In the genomic region with DNA sequence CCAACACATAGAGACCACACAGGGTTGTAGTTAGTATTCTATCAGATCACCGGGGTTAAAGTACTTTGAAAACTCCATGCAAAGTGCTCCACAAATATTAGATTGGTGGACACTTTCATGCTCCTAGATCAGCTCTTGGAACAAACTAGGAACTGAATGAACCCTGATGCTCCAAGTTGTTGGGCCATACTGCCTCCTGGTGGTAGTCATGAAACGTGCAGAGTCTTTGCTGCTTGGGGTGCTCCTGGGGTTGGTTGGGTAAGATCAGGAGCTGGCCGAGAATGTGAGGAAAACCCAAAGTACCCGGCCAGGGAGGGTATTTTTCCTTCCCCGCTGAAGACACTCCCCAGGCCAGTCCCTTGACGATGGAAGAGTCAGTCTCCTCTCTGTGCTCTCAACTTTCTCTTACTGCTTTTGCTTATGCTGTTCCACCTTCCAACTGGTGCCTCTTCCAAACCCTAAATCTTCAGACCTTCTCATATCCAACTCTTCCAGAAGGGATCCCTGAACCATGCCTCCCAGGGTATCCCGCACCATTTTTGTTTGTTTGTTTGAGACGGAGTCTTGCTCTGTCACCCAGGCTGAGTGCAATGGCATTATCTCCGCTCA, we compare ENCODE assay signal across 9 cellular contexts. TPM values are rescaled to one million over a fixed set of nuclear protein-coding genes. Genes with fewer than 3 reads are reported as not detected.
DNase-seq lines count a peak whose midpoint lies in the region; ATAC-seq and TF ChIP-seq lines count a peak whose summit lies in the region.
"Had no signal": no experiment of that assay in that cellular context is flagged by ENCODE, and none has a peak within 500 bp of the region (broad histone marks: within the 10 kb centered on the region; RNA-seq: fewer than 3 reads in every experiment).

No MANE protein-coding gene starts in this region.

- no peak overlapping the region for H3K9ac ChIP-seq in SU-DHL-6 (ENCODE audit: low read length)

- no peaks in the 10 kb centered on the region for H3K27me3 Mint-ChIP-seq in activated naive CD8-positive, alpha-beta T cell treated with anti-CD3 and anti-CD28 coated beads for 36 hours

- H3K9me3 Mint-ChIP-seq in activated naive CD8-positive, alpha-beta T cell treated with anti-CD3 and anti-CD28 coated beads for 36 hours: no peaks in the 10 kb centered on the region

- H3K4me1 Mint-ChIP-seq in activated naive CD8-positive, alpha-beta T cell treated with anti-CD3 and anti-CD28 coated beads for 36 hours: peaks cover 13% of the 10 kb centered on the region

- no peak overlapping the region for H3K4me3 Mint-ChIP-seq in activated naive CD8-positive, alpha-beta T cell treated with anti-CD3 and anti-CD28 coated beads for 36 hours

- H4K20me1 ChIP-seq in SU-DHL-6 (ENCODE audit: low read depth, low read length): no peaks in the 10 kb centered on the region

- no peaks in the 10 kb centered on the region for H3K9me3 ChIP-seq in SU-DHL-6 (ENCODE audit: insufficient read depth, low read length)
- H3K9me3 ChIP-seq in cardiac muscle cell (ENCODE audit: low read depth): no peaks in the 10 kb centered on the region
- no peaks in the 10 kb centered on the region for H3K9me3 ChIP-seq in psoas muscle
- H3K9me3 ChIP-seq in aorta (ENCODE audit: control insufficient read depth, low read length): no peaks in the 10 kb centered on the region

- H3K36me3 Mint-ChIP-seq in activated naive CD8-positive, alpha-beta T cell treated with anti-CD3 and anti-CD28 coated beads for 36 hours: no peaks in the 10 kb centered on the region

- ATAC-seq in psoas muscle (peak; percentile 81 to 89 (median 86)), aorta (ENCODE audit: low FRiP score) (peak; percentile 91), HG02642 (IDR thresholded peaks at IDR 0.05; ENCODE audit: poor library complexity, unreplicated experiment) (no peak)

- peak; percentile 85 for TF ChIP-seq CTCF in SU-DHL-6 (IDR thresholded peaks at IDR 0.05; ENCODE audit: insufficient read depth, low read length, poor library complexity, severe bottlenecking)
- TF ChIP-seq CTCF in cardiac muscle cell (IDR thresholded peaks at IDR 0.05; ENCODE audit: low read depth, low read length): peak; percentile 94
- peak; percentile 92 for TF ChIP-seq CTCF in psoas muscle (IDR thresholded peaks at IDR 0.05)

- no peak overlapping the region for H3K4me2 ChIP-seq in SU-DHL-6 (ENCODE audit: low read depth, low read length, poor library complexity, severe bottlenecking)

- intact Hi-C loops in psoas muscle (cut with DNase I): loop anchor here (2.0 to 5.0 kb wide), 5 partner anchors 52 to 330 kb away; partner anchors contain the start of gene NT5C2 (in 2 of the 2)
- intact Hi-C loops in aorta (cut with DNase I): loop anchor here (1.0 to 10.0 kb wide), 6 partner anchors 157 to 520 kb away; partner anchors contain the start of gene CYP17A1 (in 1 of the 2)

- in situ Hi-C loops in KBM-7 (cut with MboI; ENCODE audit: low pct_unique_long_range_greater_than_20kb, low sequenced_read_pairs): no loop called here

- no peaks in the 10 kb centered on the region for H3K36me3 ChIP-seq in SU-DHL-6 (ENCODE audit: low read length)
- H3K36me3 ChIP-seq in cardiac muscle cell: no peaks in the 10 kb centered on the region
- no peaks in the 10 kb centered on the region for H3K36me3 ChIP-seq in psoas muscle (ENCODE audit: insufficient read depth in 1 of 2, low read depth in 1 of 2)
- H3K36me3 ChIP-seq in aorta (ENCODE audit: control insufficient read depth in 1 of 2, insufficient read depth in 2 of 2, low read length in 1 of 2): no peaks in the 10 kb centered on the region

- no peak overlapping the region for H3K27ac ChIP-seq in SU-DHL-6 (ENCODE audit: low read depth, low read length)
- H3K27ac ChIP-seq in cardiac muscle cell: no peak overlapping the region
- H3K27ac ChIP-seq in psoas muscle: no peak overlapping the region
- no peak overlapping the region for H3K27ac ChIP-seq in aorta (ENCODE audit: low read depth in 1 of 2, low read length in 2 of 2)
- H3K27ac ChIP-seq: epithelial cell of prostate had no signal

- 31 to 36% (median 33%) methylated on average over 9 of the region's 9 CpGs for WGBS in psoas muscle, 3 donors
- 32 to 39% methylated on average over 9 of the region's 9 CpGs for WGBS in aorta, 2 donors

- H3F3A ChIP-seq in SU-DHL-6 (ENCODE audit: insufficient read depth): no peaks in the 10 kb centered on the region

- peak; percentile 86 for DNase-seq in ELF-1 (ENCODE audit: low read depth, low spot score)
- peak; percentile 87 for DNase-seq in KBM-7
- DNase-seq in activated naive CD8-positive, alpha-beta T cell treated with anti-CD3 and anti-CD28 coated beads for 36 hours: peak; percentile 52
- DNase-seq in cardiac muscle cell (ENCODE audit: low read depth in 1 of 2, low spot score in 1 of 2): peak; percentile 80 to 90
- peak; percentile 72 to 74 for DNase-seq in psoas muscle
- DNase-seq in aorta: peak; percentile 77 to 81

- no peaks in the 10 kb centered on the region for H3K4me1 ChIP-seq in cardiac muscle cell (ENCODE audit: low read depth)
- H3K4me1 ChIP-seq in psoas muscle: peaks cover 11% of the 10 kb centered on the region
- peaks cover 0 to 7% of the 10 kb centered on the region in 2 donors for H3K4me1 ChIP-seq in aorta (ENCODE audit: control insufficient read depth in 1 of 2, insufficient read depth in 2 of 2, low read length in 2 of 2)

- H2AFZ ChIP-seq in SU-DHL-6 (ENCODE audit: low read depth, low read length, severe bottlenecking): no peak overlapping the region

- H3K9me2 ChIP-seq in SU-DHL-6 (replicated peaks; ENCODE audit: insufficient read depth, low read length): no peaks in the 10 kb centered on the region

- no peak overlapping the region for H3K4me3 ChIP-seq in SU-DHL-6 (ENCODE audit: insufficient read depth, low read length, poor library complexity, severe bottlenecking)
- no peak overlapping the region for H3K4me3 ChIP-seq in cardiac muscle cell
- H3K4me3 ChIP-seq in psoas muscle: no peak overlapping the region
- no peak overlapping the region for H3K4me3 ChIP-seq in aorta (ENCODE audit: low read length in 2 of 2)

- H3K27ac Mint-ChIP-seq in activated naive CD8-positive, alpha-beta T cell treated with anti-CD3 and anti-CD28 coated beads for 36 hours: no peak overlapping the region

- no peaks in the 10 kb centered on the region for H3K79me2 ChIP-seq in SU-DHL-6 (ENCODE audit: insufficient read depth, low read length)

- H3K27me3 ChIP-seq in SU-DHL-6 (ENCODE audit: low read length) (no peaks in the 10 kb centered on the region), cardiac muscle cell (no peaks in the 10 kb centered on the region), psoas muscle (ENCODE audit: insufficient read depth in 3 of 3, low read length in 2 of 3) (no peaks in the 10 kb centered on the region), aorta (ENCODE audit: control insufficient read depth in 1 of 2, insufficient read depth in 2 of 2, low read length in 1 of 2) (no peaks in the 10 kb centered on the region)

RNA-seq across cellular contexts. Expression of gene RPEL1, which starts 0.9 kb away (rescaled TPM):
- under 1 TPM in 1 of 2 experiments, not detected in 1; 0.10 TPM for total RNA-seq in activated naive CD8-positive, alpha-beta T cell treated with anti-CD3 and anti-CD28 coated beads for 36 hours
- total RNA-seq in cardiac muscle cell: not detected in 2 replicates
- not detected in 2 replicates for polyA plus RNA-seq in cardiac muscle cell
- not detected for total RNA-seq in psoas muscle
- under 1 TPM in 1 of 3 donors, not detected in 2; 0.01 TPM for polyA plus RNA-seq in psoas muscle
- not detected for total RNA-seq in aorta
- polyA plus RNA-seq in aorta: not detected

RNA-seq across cellular contexts. Expression of gene INA, which starts 32.2 kb away (rescaled TPM):
- under 1 TPM; 0.38 to 0.45 TPM for total RNA-seq in activated naive CD8-positive, alpha-beta T cell treated with anti-CD3 and anti-CD28 coated beads for 36 hours
- 1.1 and 1.3 TPM in 2 replicates for total RNA-seq in cardiac muscle cell
- 0.42 and 1.8 TPM in 2 replicates for polyA plus RNA-seq in cardiac muscle cell
- not detected for total RNA-seq in psoas muscle
- polyA plus RNA-seq in psoas muscle: under 1 TPM in 2 of 3 donors, not detected in 1; 0.06 to 0.08 TPM
- total RNA-seq in aorta: not detected
- polyA plus RNA-seq in aorta: under 1 TPM in 1 of 2 donors, not detected in 1; 0.08 TPM

RNA-seq across cellular contexts. Expression of gene NT5C2, which starts 51.7 kb away (rescaled TPM):
- total RNA-seq in activated naive CD8-positive, alpha-beta T cell treated with anti-CD3 and anti-CD28 coated beads for 36 hours: 10 to 100 TPM; 41.8 to 46.8 TPM
- total RNA-seq in cardiac muscle cell (36.9 and 51.1 TPM in 2 replicates), psoas muscle (10 to 100 TPM; 64.5 to 94.6 (median 80.4) TPM), aorta (100 to 1,000 TPM in 1 of 2 donors, 10 to 100 TPM in 1; 85.9 to 102 TPM)
- polyA plus RNA-seq in cardiac muscle cell (59.4 and 84.0 TPM in 2 replicates), psoas muscle (10 to 100 TPM; 17.8 to 57.6 (median 41.5) TPM), aorta (10 to 100 TPM; 34.7 to 61.8 TPM)
